In the genomic region with DNA sequence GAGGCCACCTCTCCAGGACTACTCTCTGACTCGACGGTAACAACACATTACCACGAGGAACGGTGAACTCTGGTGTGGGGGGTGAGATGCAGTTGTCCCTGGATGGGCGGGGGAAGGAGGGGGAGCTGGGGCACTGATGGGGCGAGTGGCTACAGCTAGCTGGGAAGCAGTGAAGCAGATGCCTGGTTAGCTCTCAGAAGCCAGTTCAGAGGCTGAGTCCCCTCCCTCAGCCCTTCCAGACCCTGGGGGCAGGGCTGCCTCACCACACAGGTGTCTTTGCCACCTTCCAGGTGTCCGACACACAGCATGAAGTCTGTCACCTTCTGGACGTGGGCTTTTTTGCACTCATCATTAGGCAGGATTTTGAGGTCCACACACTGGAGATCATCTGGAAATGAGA, we compare ENCODE assay signal across 1 cellular context.
TF ChIP-seq lines count a peak whose summit lies in the region.

No MANE protein-coding gene starts in this region.

TF ChIP-seq in WTC11, 78 proteins besides CTCF, POLR2A, EP300 and RAD21 (continued from another document):
- TF ChIP-seq KAT7 (CRISPR knock-in tag; IDR thresholded peaks at IDR 0.05; ENCODE audit: borderline replicate concordance) (no peak), ZNF281 (CRISPR knock-in tag; IDR thresholded peaks at IDR 0.05) (no peak), E2F1 (CRISPR knock-in tag; IDR thresholded peaks at IDR 0.05) (no peak), NFE2L1 (CRISPR knock-in tag; IDR thresholded peaks at IDR 0.05) (no peak), HMGA2 (CRISPR knock-in tag; IDR thresholded peaks at IDR 0.05) (no peak)
- TF ChIP-seq, protein P1, sequence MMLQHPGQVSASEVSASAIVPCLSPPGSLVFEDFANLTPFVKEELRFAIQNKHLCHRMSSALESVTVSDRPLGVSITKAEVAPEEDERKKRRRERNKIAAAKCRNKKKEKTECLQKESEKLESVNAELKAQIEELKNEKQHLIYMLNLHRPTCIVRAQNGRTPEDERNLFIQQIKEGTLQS (CRISPR knock-in tag; conservative IDR thresholded peaks at IDR 0.05): no peak
- TF ChIP-seq, protein P2, sequence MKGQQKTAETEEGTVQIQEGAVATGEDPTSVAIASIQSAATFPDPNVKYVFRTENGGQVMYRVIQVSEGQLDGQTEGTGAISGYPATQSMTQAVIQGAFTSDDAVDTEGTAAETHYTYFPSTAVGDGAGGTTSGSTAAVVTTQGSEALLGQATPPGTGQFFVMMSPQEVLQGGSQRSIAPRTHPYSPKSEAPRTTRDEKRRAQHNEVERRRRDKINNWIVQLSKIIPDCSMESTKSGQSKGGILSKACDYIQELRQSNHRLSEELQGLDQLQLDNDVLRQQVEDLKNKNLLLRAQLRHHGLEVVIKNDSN (CRISPR knock-in tag; IDR thresholded peaks at IDR 0.05): no peak
